In the genomic region with DNA sequence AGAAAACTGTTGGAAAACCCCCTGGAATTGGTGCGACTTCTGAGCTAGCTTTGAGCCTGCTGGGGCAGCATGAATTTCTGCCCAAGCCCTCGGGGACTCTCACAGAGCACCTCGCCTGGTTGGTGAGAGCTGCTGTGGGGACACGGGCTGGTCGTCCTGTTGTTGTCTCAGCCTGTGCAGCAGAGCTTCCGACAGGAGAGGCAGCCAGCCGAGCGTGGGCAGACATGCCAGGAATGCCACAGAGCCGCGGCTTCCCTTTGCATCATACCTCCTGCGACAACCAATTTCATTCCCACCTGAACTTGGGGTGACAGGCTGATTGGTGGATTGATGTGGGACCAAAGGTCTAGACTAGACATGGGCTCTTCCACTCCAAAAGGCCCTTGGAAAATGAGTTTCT, we compare ENCODE assay signal across 18 cellular contexts.
"Had no signal": no experiment of that assay in that cellular context is flagged by ENCODE, and none has a peak within 500 bp of the region (broad histone marks: within the 10 kb centered on the region; RNA-seq: fewer than 3 reads in every experiment).

No MANE protein-coding gene starts in this region.

- H3K9me3 Mint-ChIP-seq: activated CD4-positive, alpha-beta T cell treated with anti-CD3 and anti-CD28 coated beads, Interleukin-2, amount 10 ng/mL, durations not matched to agents 7 days and 5 days; activated naive CD8-positive, alpha-beta T cell treated with anti-CD3 and anti-CD28 coated beads for 36 hours; brain; central memory CD8-positive, alpha-beta T cell; naive thymus-derived CD8-positive, alpha-beta T cell; stimulated activated memory B cell treated with anti-CD40 and anti-IgM and Interleukin-4, amounts not matched to agents 10 μg/mL and 1 μg/mL and 100 μg/mL, for 72 hours had no signal

- H3K4me3 ChIP-seq: coronary artery, right atrium auricular region, tibial artery, uterus had no signal

- DNase-seq: activated CD4-positive, alpha-beta T cell treated with anti-CD3 and anti-CD28 coated beads, Interleukin-2, amount 10 ng/mL, durations not matched to agents 7 days and 5 days; activated CD4-positive, CD25-positive, alpha-beta regulatory T cell; activated CD8-positive, alpha-beta memory T cell treated with anti-CD3 and anti-CD28 coated beads, Interleukin-2, amount 50 U/mL, for 48 hours; activated naive CD8-positive, alpha-beta T cell treated with anti-CD3 and anti-CD28 coated beads for 36 hours; amygdala; foreskin fibroblast; left ventricle myocardium superior; mesenchymal stem cell; naive thymus-derived CD8-positive, alpha-beta T cell; nucleus accumbens; stimulated activated CD4-positive, alpha-beta T cell treated with anti-CD3 and anti-CD28 coated beads, Interleukin-2, amount 100 ng/mL, for 48 hours; tibial artery; uterus had no signal

- H3K27me3 ChIP-seq: right atrium auricular region, uterus had no signal

- H3K4me3 Mint-ChIP-seq: activated CD4-positive, alpha-beta T cell treated with anti-CD3 and anti-CD28 coated beads, Interleukin-2, amount 10 ng/mL, durations not matched to agents 7 days and 5 days; activated naive CD8-positive, alpha-beta T cell treated with anti-CD3 and anti-CD28 coated beads for 36 hours; brain; central memory CD8-positive, alpha-beta T cell; naive thymus-derived CD8-positive, alpha-beta T cell; stimulated activated memory B cell treated with anti-CD40 and anti-IgM and Interleukin-4, amounts not matched to agents 10 μg/mL and 1 μg/mL and 100 μg/mL, for 72 hours had no signal

- H3K4me1 ChIP-seq: right atrium auricular region, tibial artery, uterus had no signal

- H3K9me3 ChIP-seq: right atrium auricular region, tibial artery, uterus had no signal

- H3K27ac Mint-ChIP-seq: activated CD4-positive, alpha-beta T cell treated with anti-CD3 and anti-CD28 coated beads, Interleukin-2, amount 10 ng/mL, durations not matched to agents 7 days and 5 days; activated naive CD8-positive, alpha-beta T cell treated with anti-CD3 and anti-CD28 coated beads for 36 hours; brain; naive thymus-derived CD8-positive, alpha-beta T cell; stimulated activated memory B cell treated with anti-CD40 and anti-IgM and Interleukin-4, amounts not matched to agents 10 μg/mL and 1 μg/mL and 100 μg/mL, for 72 hours had no signal

- H3K27ac ChIP-seq: coronary artery, right atrium auricular region, tibial artery, uterus had no signal

- ATAC-seq: left ventricle myocardium superior; naive thymus-derived CD8-positive, alpha-beta T cell; stimulated activated memory B cell treated with anti-CD40 and anti-IgM and Interleukin-4, amounts not matched to agents 10 μg/mL and 1 μg/mL and 100 μg/mL, for 72 hours had no signal

- H3K4me1 Mint-ChIP-seq: brain; central memory CD8-positive, alpha-beta T cell; stimulated activated memory B cell treated with anti-CD40 and anti-IgM and Interleukin-4, amounts not matched to agents 10 μg/mL and 1 μg/mL and 100 μg/mL, for 72 hours had no signal

- H3K36me3 Mint-ChIP-seq: activated naive CD8-positive, alpha-beta T cell treated with anti-CD3 and anti-CD28 coated beads for 36 hours; brain; stimulated activated memory B cell treated with anti-CD40 and anti-IgM and Interleukin-4, amounts not matched to agents 10 μg/mL and 1 μg/mL and 100 μg/mL, for 72 hours had no signal

- H3K36me3 ChIP-seq: right atrium auricular region, tibial artery, uterus had no signal
